1 cellular context compared by ENCODE assay signal in genomic region chr2:36770542-36771287, GRCh38.
A peak's percentile ranks its signal among the peaks of the same experiment; 100 is the strongest.
TF ChIP-seq lines count a peak whose summit lies in the region.

No MANE protein-coding gene starts in this region.

TF ChIP-seq in K562, 482 proteins besides CTCF, POLR2A, EP300 and RAD21 (continued from another document):
- TF ChIP-seq HINFP (tag; conservative IDR thresholded peaks at IDR 0.05; ENCODE audit: low read depth), result no peak
- TF ChIP-seq SMC3 (conservative IDR thresholded peaks at IDR 0.05; ENCODE audit: insufficient read depth, low read depth, low read length), result peak; percentile 59
- no peak for TF ChIP-seq RAD51 (IDR thresholded peaks at IDR 0.05; ENCODE audit: borderline replicate concordance, low read depth)
